In the genomic region with DNA sequence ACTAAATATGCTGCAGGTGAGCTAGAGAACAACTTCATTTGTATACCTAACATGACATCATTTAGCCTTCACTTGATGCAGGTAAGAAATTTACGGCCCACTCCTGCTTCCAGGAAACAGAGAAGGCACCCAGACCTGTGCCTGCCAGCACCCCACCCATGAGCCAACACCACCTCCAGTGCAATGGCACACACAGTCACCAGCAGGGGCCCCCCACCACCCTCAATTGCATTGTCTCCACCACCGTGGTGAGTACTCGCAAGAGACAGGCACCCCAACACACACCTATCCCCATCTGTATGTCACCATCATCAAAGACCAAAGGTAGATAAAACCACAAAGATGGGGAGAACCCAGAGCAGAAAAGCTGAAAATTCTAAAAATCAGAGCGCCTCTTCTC, we compare ENCODE assay signal across 29 cellular contexts.
"Had no signal": no experiment of that assay in that cellular context is flagged by ENCODE, and none has a peak within 500 bp of the region (broad histone marks: within the 10 kb centered on the region; RNA-seq: fewer than 3 reads in every experiment).

No MANE protein-coding gene starts in this region.

- H3K27ac Mint-ChIP-seq: activated T-helper 2 cell treated with anti-CD3 and anti-CD28 coated beads, Interferon-gamma antibody, Interleukin-2, Interleukin-4, amounts not matched to agents 10 μg/mL and 5 μg/mL and 100 μg/mL, durations not matched to agents 14 hours and 24 hours and 36 hours; effector memory CD8-positive, alpha-beta T cell; naive thymus-derived CD8-positive, alpha-beta T cell; stimulated activated naive B cell treated with anti-CD40 and anti-IgM and Interleukin-4, amounts not matched to agents 10 μg/mL and 1 μg/mL and 100 μg/mL, for 72 hours had no signal

- H3K36me3 ChIP-seq: gastrocnemius medialis, left lung, lower lobe of right lung, pancreas, prostate gland, sigmoid colon, stomach, thyroid gland, upper lobe of left lung had no signal

- H3K36me3 Mint-ChIP-seq: stimulated activated naive B cell treated with anti-CD40 and anti-IgM and Interleukin-4, amounts not matched to agents 10 μg/mL and 1 μg/mL and 100 μg/mL, for 72 hours had no signal

- H3K27ac ChIP-seq: gastrocnemius medialis, left lung, lower lobe of right lung, pancreas, prostate gland, sigmoid colon, stomach, thyroid gland, upper lobe of left lung, VCaP had no signal

- H3K9me3 Mint-ChIP-seq: activated T-cell treated with anti-CD3 and anti-CD28 coated beads, Interleukin-2, amount 50 U/mL, for 4 hours; activated T-helper 2 cell treated with anti-CD3 and anti-CD28 coated beads, Interferon-gamma antibody, Interleukin-2, Interleukin-4, amounts not matched to agents 10 μg/mL and 5 μg/mL and 100 μg/mL, durations not matched to agents 14 hours and 24 hours and 36 hours; effector memory CD8-positive, alpha-beta T cell had no signal

- H3K4me1 ChIP-seq: gastrocnemius medialis, left lung, lower lobe of right lung, pancreas, prostate gland, sigmoid colon, stomach, thyroid gland, upper lobe of left lung had no signal

- DNase-seq: activated CD8-positive, alpha-beta memory T cell treated with anti-CD3 and anti-CD28 coated beads, Interleukin-2, amount 50 U/mL, for 48 hours; activated T-cell treated with anti-CD3 and anti-CD28 coated beads, Interleukin-2, amount 50 U/mL, for 4 hours; amygdala; caudate nucleus; cortex of kidney; effector memory CD8-positive, alpha-beta T cell; gastrocnemius medialis; glutamatergic neuron; lower lobe of right lung; mesenchymal stem cell; nucleus accumbens; pancreas; retina; sigmoid colon; small intestine; stimulated activated CD4-positive, alpha-beta T cell treated with anti-CD3 and anti-CD28 coated beads, Interleukin-1b, Interleukin-23, amount 100 ng/mL, for 48 hours; stimulated activated naive B cell treated with anti-CD40 and anti-IgM and Interleukin-4, amounts not matched to agents 10 μg/mL and 1 μg/mL and 100 μg/mL, for 72 hours; stomach; T-helper 1 cell; thyroid gland; upper lobe of left lung had no signal

- H3K4me3 Mint-ChIP-seq: activated T-cell treated with anti-CD3 and anti-CD28 coated beads, Interleukin-2, amount 50 U/mL, for 4 hours; effector memory CD8-positive, alpha-beta T cell; naive thymus-derived CD8-positive, alpha-beta T cell; neural crest cell; stimulated activated naive B cell treated with anti-CD40 and anti-IgM and Interleukin-4, amounts not matched to agents 10 μg/mL and 1 μg/mL and 100 μg/mL, for 72 hours had no signal

- FAIRE-seq: islet of Langerhans, pancreas, small intestine had no signal

- ATAC-seq: activated CD4-positive, CD25-positive, alpha-beta regulatory T cell treated with anti-CD3 and anti-CD28 coated beads, Interleukin-2, amount 50 U/mL, for 24 hours; activated T-cell treated with anti-CD3 and anti-CD28 coated beads, Interleukin-2, amount 50 U/mL, for 4 hours; effector memory CD8-positive, alpha-beta T cell; gastrocnemius medialis; left lung; lower lobe of right lung; naive thymus-derived CD8-positive, alpha-beta T cell; pancreas; stimulated activated naive B cell treated with anti-CD40 and anti-IgM and Interleukin-4, amounts not matched to agents 10 μg/mL and 1 μg/mL and 100 μg/mL, for 72 hours had no signal

- H3K4me3 ChIP-seq: gastrocnemius medialis, left lung, lower lobe of right lung, pancreas, prostate gland, sigmoid colon, stomach, thyroid gland, upper lobe of left lung had no signal

- H3K4me1 Mint-ChIP-seq: neural crest cell; stimulated activated naive B cell treated with anti-CD40 and anti-IgM and Interleukin-4, amounts not matched to agents 10 μg/mL and 1 μg/mL and 100 μg/mL, for 72 hours had no signal

- H3K27me3 ChIP-seq: gastrocnemius medialis, left lung, sigmoid colon, thyroid gland, upper lobe of left lung had no signal

- H3K9me3 ChIP-seq: gastrocnemius medialis, lower lobe of right lung, pancreas, prostate gland, sigmoid colon, thyroid gland, upper lobe of left lung had no signal
